15 cellular contexts compared by ENCODE assay signal in genomic region chr3:24367681-24368264, GRCh38.
"Had no signal": no experiment of that assay in that cellular context is flagged by ENCODE, and none has a peak within 500 bp of the region (broad histone marks: within the 10 kb centered on the region; RNA-seq: fewer than 3 reads in every experiment).

No MANE protein-coding gene starts in this region.

- H3K27ac ChIP-seq: cardiac muscle cell, suprapubic skin, VCaP had no signal

- H3K4me3 ChIP-seq: cardiac muscle cell, suprapubic skin had no signal

- H3K27me3 ChIP-seq: cardiac muscle cell, suprapubic skin had no signal

- ATAC-seq: activated CD8-positive, alpha-beta T cell treated with anti-CD3 and anti-CD28 coated beads for 36 hours; activated T-cell treated with anti-CD3 and anti-CD28 coated beads, Interleukin-2, amount 50 U/mL, for 72 hours; sciatic nerve; T-cell had no signal

- DNase-seq: activated CD8-positive, alpha-beta memory T cell treated with anti-CD3 and anti-CD28 coated beads, Interleukin-2, amount 50 U/mL, for 4 hours; activated CD8-positive, alpha-beta T cell treated with anti-CD3 and anti-CD28 coated beads for 36 hours; activated naive CD8-positive, alpha-beta T cell treated with anti-CD3 and anti-CD28 coated beads, Interleukin-2, amount 10 ng/mL, durations not matched to agents 7 days and 5 days; activated T-cell treated with anti-CD3 and anti-CD28 coated beads, Interleukin-2, amount 50 U/mL, for 72 hours; naive B cell; stimulated activated CD4-positive, alpha-beta T cell treated with anti-CD3 and anti-CD28 coated beads, Interleukin-2, amount 100 ng/mL, for 48 hours; stimulated activated naive CD4-positive, alpha-beta T cell treated with Interleukin-2 at 50 U/mL for 16 hours; T-cell; T1000 had no signal

- H3K36me3 ChIP-seq: cardiac muscle cell, suprapubic skin had no signal

- H3K9me3 ChIP-seq: suprapubic skin had no signal

- H3K27me3 Mint-ChIP-seq: activated naive CD8-positive, alpha-beta T cell treated with anti-CD3 and anti-CD28 coated beads, Interleukin-2, amount 10 ng/mL, durations not matched to agents 7 days and 5 days; naive B cell; progenitor cell of endocrine pancreas; T-cell had no signal

- H3K36me3 Mint-ChIP-seq: activated naive CD8-positive, alpha-beta T cell treated with anti-CD3 and anti-CD28 coated beads, Interleukin-2, amount 10 ng/mL, durations not matched to agents 7 days and 5 days; mesothelial cell of epicardium; T-cell had no signal

- H3K9me3 Mint-ChIP-seq: activated CD8-positive, alpha-beta T cell treated with anti-CD3 and anti-CD28 coated beads for 36 hours; activated naive CD8-positive, alpha-beta T cell treated with anti-CD3 and anti-CD28 coated beads, Interleukin-2, amount 10 ng/mL, durations not matched to agents 7 days and 5 days; activated T-cell treated with anti-CD3 and anti-CD28 coated beads, Interleukin-2, amount 50 U/mL, for 72 hours; mesothelial cell of epicardium; naive B cell; T-cell had no signal

- H3K4me1 Mint-ChIP-seq: activated naive CD8-positive, alpha-beta T cell treated with anti-CD3 and anti-CD28 coated beads, Interleukin-2, amount 10 ng/mL, durations not matched to agents 7 days and 5 days; T-cell had no signal

- H3K4me3 Mint-ChIP-seq: activated CD8-positive, alpha-beta T cell treated with anti-CD3 and anti-CD28 coated beads for 36 hours; activated naive CD8-positive, alpha-beta T cell treated with anti-CD3 and anti-CD28 coated beads, Interleukin-2, amount 10 ng/mL, durations not matched to agents 7 days and 5 days; activated T-cell treated with anti-CD3 and anti-CD28 coated beads, Interleukin-2, amount 50 U/mL, for 72 hours; mesothelial cell of epicardium; naive B cell; T-cell had no signal

- H3K27ac Mint-ChIP-seq: activated CD8-positive, alpha-beta T cell treated with anti-CD3 and anti-CD28 coated beads for 36 hours; activated naive CD8-positive, alpha-beta T cell treated with anti-CD3 and anti-CD28 coated beads, Interleukin-2, amount 10 ng/mL, durations not matched to agents 7 days and 5 days; activated T-cell treated with anti-CD3 and anti-CD28 coated beads, Interleukin-2, amount 50 U/mL, for 72 hours; mesothelial cell of epicardium; naive B cell; progenitor cell of endocrine pancreas; T-cell had no signal
